In the genomic region with DNA sequence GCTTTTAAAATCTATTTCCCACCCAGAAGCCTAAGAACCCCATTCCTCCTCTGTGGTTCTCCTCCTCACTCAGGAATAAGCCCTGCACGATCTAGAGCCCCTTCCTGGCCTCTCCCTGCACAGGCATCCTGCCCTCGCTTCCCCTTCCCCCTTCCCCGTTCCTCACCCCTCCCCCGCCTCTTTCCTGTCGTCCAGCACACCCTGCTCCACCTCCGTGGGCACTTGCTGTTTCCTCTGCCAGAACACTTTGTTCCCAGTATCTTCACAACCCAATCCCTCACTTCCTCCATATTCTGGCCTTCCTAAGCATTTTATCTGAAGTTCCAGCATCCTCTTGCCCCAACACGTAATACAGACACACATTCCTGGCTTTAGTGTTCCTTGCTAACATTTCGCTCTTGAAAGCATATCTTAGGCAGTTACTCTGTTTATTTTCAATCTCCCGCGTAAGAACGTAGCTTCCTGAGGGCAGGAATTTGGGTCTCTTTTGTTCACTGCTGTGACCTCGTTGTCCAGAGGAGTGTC, we compare ENCODE assay signal across 27 cellular contexts. TPM values are rescaled to one million over a fixed set of nuclear protein-coding genes. Genes with fewer than 3 reads are reported as not detected.
"Had no signal": no experiment of that assay in that cellular context is flagged by ENCODE, and none has a peak within 500 bp of the region (broad histone marks: within the 10 kb centered on the region; RNA-seq: fewer than 3 reads in every experiment).

No MANE protein-coding gene starts in this region.

- H3K4me3 Mint-ChIP-seq: endodermal cell; naive B cell; nephron; stimulated activated effector memory CD8-positive, alpha-beta T cell treated with anti-CD3 and anti-CD28 coated beads, Interleukin-12 subunit alpha, Interleukin-12 subunit beta, amount 100 ng/mL, for 72 hours had no signal

- H3K27me3 ChIP-seq: gastroesophageal sphincter, neutrophil, sigmoid colon, tibial nerve had no signal

- DNase-seq: central memory CD4-positive, alpha-beta T cell; effector CD4-positive, alpha-beta T cell; foreskin fibroblast; glutamatergic neuron; left colon; left ventricle myocardium superior; mesenchymal stem cell; naive B cell; posterior cingulate gyrus; sigmoid colon; stimulated activated CD4-positive, alpha-beta T cell treated with anti-CD3 and anti-CD28 coated beads, Interleukin-2, amount 100 ng/mL, for 48 hours; stimulated activated CD8-positive, alpha-beta memory T cell treated with anti-CD3 and anti-CD28 coated beads, Interleukin-4, amount 100 ng/mL, for 48 hours; stimulated activated naive CD8-positive, alpha-beta T cell treated with anti-CD3 and anti-CD28 coated beads, Interleukin-15, Interleukin-2, amounts not matched to agents 100 U/mL and 50 U/mL, for 24 hours had no signal

- H3K27ac Mint-ChIP-seq: endodermal cell; naive B cell; nephron; stimulated activated effector memory CD8-positive, alpha-beta T cell treated with anti-CD3 and anti-CD28 coated beads, Interleukin-12 subunit alpha, Interleukin-12 subunit beta, amount 100 ng/mL, for 72 hours had no signal

- H3K4me3 ChIP-seq: coronary artery, gastroesophageal sphincter, lung, sigmoid colon, skin epidermis, tibial nerve had no signal

- H3K9me3 Mint-ChIP-seq: nephron; stimulated activated effector memory CD8-positive, alpha-beta T cell treated with anti-CD3 and anti-CD28 coated beads, Interleukin-12 subunit alpha, Interleukin-12 subunit beta, amount 100 ng/mL, for 72 hours had no signal

- H3K27ac ChIP-seq: coronary artery, gastroesophageal sphincter, neutrophil, sigmoid colon, tibial nerve had no signal

- H3K9me3 ChIP-seq: gastroesophageal sphincter, neutrophil had no signal

- H3K4me1 Mint-ChIP-seq: naive B cell; stimulated activated effector memory CD8-positive, alpha-beta T cell treated with anti-CD3 and anti-CD28 coated beads, Interleukin-12 subunit alpha, Interleukin-12 subunit beta, amount 100 ng/mL, for 72 hours had no signal

- H3K4me1 ChIP-seq: sigmoid colon, tibial nerve had no signal

- ATAC-seq: esophagus mucosa; gastroesophageal sphincter; left colon; left ventricle myocardium superior; stimulated activated effector memory CD8-positive, alpha-beta T cell treated with anti-CD3 and anti-CD28 coated beads, Interleukin-12 subunit alpha, Interleukin-12 subunit beta, amount 100 ng/mL, for 72 hours; stimulated activated naive CD8-positive, alpha-beta T cell treated with anti-CD3 and anti-CD28 coated beads, Interleukin-15, Interleukin-2, amounts not matched to agents 100 U/mL and 50 U/mL, for 24 hours had no signal

- H3K36me3 ChIP-seq: gastroesophageal sphincter, neutrophil, sigmoid colon, tibial nerve had no signal

- H3K36me3 Mint-ChIP-seq: naive B cell; stimulated activated effector memory CD8-positive, alpha-beta T cell treated with anti-CD3 and anti-CD28 coated beads, Interleukin-12 subunit alpha, Interleukin-12 subunit beta, amount 100 ng/mL, for 72 hours had no signal

RNA-seq across cellular contexts. Expression of a gene that starts 20.2 kb away (rescaled TPM):
- total RNA-seq: chondrocyte, dermis microvascular lymphatic vessel endothelial cell, esophagus mucosa, left colon, left ventricle myocardium superior, lung, pulmonary artery endothelial cell, tibial nerve, urinary bladder had no signal
- polyA plus RNA-seq: lung, sigmoid colon had no signal
